Comparison of ENCODE assay signal across 9 cellular contexts in genomic region chr11:126716456-126717083, GRCh38.
A peak's percentile ranks its signal among the peaks of the same experiment; 100 is the strongest.
DNase-seq lines count a peak whose midpoint lies in the region; ATAC-seq, FAIRE-seq and TF ChIP-seq lines count a peak whose summit lies in the region.
"Had no signal": no experiment of that assay in that cellular context is flagged by ENCODE, and none has a peak within 500 bp of the region (broad histone marks: within the 10 kb centered on the region; RNA-seq: fewer than 3 reads in every experiment).

No MANE protein-coding gene starts in this region.

- H3K27me3 Mint-ChIP-seq in activated CD8-positive, alpha-beta memory T cell treated with anti-CD3 and anti-CD28 coated beads, Interleukin-2, amount 10 ng/mL, durations not matched to agents 7 days and 5 days = no peaks in the 10 kb centered on the region

- H3K9me3 ChIP-seq in BE2C = no peaks in the 10 kb centered on the region

- H3K27me3 ChIP-seq in BE2C = peaks cover 76% of the 10 kb centered on the region

- no peak for TF ChIP-seq POLR2A in H54 (IDR thresholded peaks at IDR 0.05; ENCODE audit: low read depth, low read length)

- no peaks in the 10 kb centered on the region for H3K4me1 Mint-ChIP-seq in activated CD8-positive, alpha-beta memory T cell treated with anti-CD3 and anti-CD28 coated beads, Interleukin-2, amount 10 ng/mL, durations not matched to agents 7 days and 5 days

- peak; percentile 68 for DNase-seq in BE2C
- peak; percentile 22 for DNase-seq in NCI-H146 treated with DMSO at 0.1 percent for 48 hours (lab: John Stamatoyannopoulos, UW; ENCODE audit: unreplicated experiment)
- DNase-seq in activated CD8-positive, alpha-beta memory T cell treated with anti-CD3 and anti-CD28 coated beads, Interleukin-2, amount 10 ng/mL, durations not matched to agents 7 days and 5 days = peak; percentile 55
- DNase-seq in iPS DF 4.7 (ENCODE audit: extremely low read depth, low spot score) = peak; percentile 56
- peak in 2 of 3 experiments; percentile 2 to 31 for DNase-seq in stimulated activated CD4-positive, alpha-beta T cell treated with anti-CD3 and anti-CD28 coated beads, TNF-alpha, amount 100 ng/mL, for 24 hours (ENCODE audit: low read depth in 3 of 3)
- DNase-seq in H54 (ENCODE audit: insufficient read length, low spot score) = no peak

- H3K36me3 ChIP-seq in BE2C = no peaks in the 10 kb centered on the region

- no peaks in the 10 kb centered on the region for H3K36me3 Mint-ChIP-seq in activated CD8-positive, alpha-beta memory T cell treated with anti-CD3 and anti-CD28 coated beads, Interleukin-2, amount 10 ng/mL, durations not matched to agents 7 days and 5 days

- no peak for FAIRE-seq in H54 (lab: Jason Lieb, UNC)
- FAIRE-seq: islet of Langerhans had no signal

- TF ChIP-seq CTCF in BE2C (IDR thresholded peaks at IDR 0.05; ENCODE audit: low read depth, low read length) = peak; percentile 88

- no peak overlapping the region for H3K4me3 ChIP-seq in BE2C (ENCODE audit: low read depth, low read length)

- no peaks in the 10 kb centered on the region for H3K9me3 Mint-ChIP-seq in activated CD8-positive, alpha-beta memory T cell treated with anti-CD3 and anti-CD28 coated beads, Interleukin-2, amount 10 ng/mL, durations not matched to agents 7 days and 5 days (ENCODE audit: low read depth)

- H3K27ac Mint-ChIP-seq in activated CD8-positive, alpha-beta memory T cell treated with anti-CD3 and anti-CD28 coated beads, Interleukin-2, amount 10 ng/mL, durations not matched to agents 7 days and 5 days = no peak overlapping the region

- CTCF ChIA-PET in activated CD8-positive, alpha-beta memory T cell treated with anti-CD3 and anti-CD28 coated beads, Interleukin-2, amount 10 ng/mL, durations not matched to agents 7 days and 5 days (lab: Charles Lee) = interaction anchor here (0.6 to 1.1 kb wide), 5 partner anchors 16 to 406 kb away, joined by 3 to 4 read pairs (median 4); no protein-coding TSS in a partner anchor

- ATAC-seq in GM18867 (IDR thresholded peaks at IDR 0.05; ENCODE audit: unreplicated experiment) = peak; percentile 53
- ATAC-seq in activated CD8-positive, alpha-beta memory T cell treated with anti-CD3 and anti-CD28 coated beads, Interleukin-2, amount 10 ng/mL, durations not matched to agents 7 days and 5 days = no peak
- no peak for ATAC-seq in GM21576 (IDR thresholded peaks at IDR 0.05; ENCODE audit: unreplicated experiment)

- H3K4me1 ChIP-seq in BE2C = no peaks in the 10 kb centered on the region; the same call in 1 of the 2 replicates

- H3K4me3 Mint-ChIP-seq in activated CD8-positive, alpha-beta memory T cell treated with anti-CD3 and anti-CD28 coated beads, Interleukin-2, amount 10 ng/mL, durations not matched to agents 7 days and 5 days = no peak overlapping the region
